ENCODE assay signal across 9 cellular contexts in genomic region chr9:107286057-107286456, GRCh38. TPM values are rescaled to one million over a fixed set of nuclear protein-coding genes. Genes with fewer than 3 reads are reported as not detected.
DNase-seq lines count a peak whose midpoint lies in the region; ATAC-seq and TF ChIP-seq lines count a peak whose summit lies in the region.
"Had no signal": no experiment of that assay in that cellular context is flagged by ENCODE, and none has a peak within 500 bp of the region (broad histone marks: within the 10 kb centered on the region; RNA-seq: fewer than 3 reads in every experiment).

No MANE protein-coding gene starts in this region.

- DNase-seq in heart right ventricle: no peak
- no peak for DNase-seq in Right ventricle myocardium superior
- no peak for DNase-seq in activated CD4-positive, alpha-beta memory T cell treated with anti-CD3 and anti-CD28 coated beads, Interleukin-2, amount 10 ng/mL, durations not matched to agents 7 days and 5 days
- DNase-seq in suprapubic skin (ENCODE audit: low spot score in 2 of 2): no peak

- H3K4me1 ChIP-seq in heart right ventricle (peaks cover 0 to 73% (median 69%) of the 10 kb centered on the region in 9 donors), iPS-18a (ENCODE audit: control insufficient read depth, low read depth, low read length) (peaks cover 20% of the 10 kb centered on the region), suprapubic skin (peaks cover 64% of the 10 kb centered on the region)

- CTCF ChIA-PET in activated CD4-positive, alpha-beta memory T cell treated with anti-CD3 and anti-CD28 coated beads, Interleukin-2, amount 10 ng/mL, durations not matched to agents 7 days and 5 days (lab: Charles Lee): interaction anchor here (1.8 kb wide), 1 partner anchor 55 kb away, joined by 5 read pairs; no protein-coding TSS in a partner anchor

- 44 to 48% methylated on average over 2 of the region's 2 CpGs for WGBS in heart right ventricle, 2 donors
- WGBS in suprapubic skin: 45% methylated on average over 2 of the region's 2 CpGs

- H3K27ac ChIP-seq in heart right ventricle (peak overlapping the region in 3 of 10 donors; percentile 98 to 99 (median 99)), iPS-18a (ENCODE audit: low read length) (no peak overlapping the region), suprapubic skin (no peak overlapping the region)
- H3K27ac ChIP-seq: neutrophil had no signal

- peaks cover 28% of the 10 kb centered on the region for H3K36me3 Mint-ChIP-seq in activated CD4-positive, alpha-beta memory T cell treated with anti-CD3 and anti-CD28 coated beads, Interleukin-2, amount 10 ng/mL, durations not matched to agents 7 days and 5 days (ENCODE audit: low read depth)

- no peak for TF ChIP-seq CTCF in heart right ventricle (IDR thresholded peaks at IDR 0.05)
- TF ChIP-seq CTCF in suprapubic skin (IDR thresholded peaks at IDR 0.05): no peak

- ATAC-seq in heart right ventricle: no peak
- ATAC-seq in Right ventricle myocardium superior (ENCODE audit: poor library complexity): no peak
- ATAC-seq in GM21381 (IDR thresholded peaks at IDR 0.05; ENCODE audit: unreplicated experiment): no peak
- no peak for ATAC-seq in GM19035 (IDR thresholded peaks at IDR 0.05; ENCODE audit: unreplicated experiment)
- no peak for ATAC-seq in GM19395 (IDR thresholded peaks at IDR 0.05; ENCODE audit: unreplicated experiment)

- H3K4me3 Mint-ChIP-seq in activated CD4-positive, alpha-beta memory T cell treated with anti-CD3 and anti-CD28 coated beads, Interleukin-2, amount 10 ng/mL, durations not matched to agents 7 days and 5 days: peak overlapping the region; percentile 9

- H3K9ac ChIP-seq in iPS-18a (ENCODE audit: low read length): no peak overlapping the region

- intact Hi-C loops in heart right ventricle (cut with DNase I): loop anchor here in 2 of 10 donors (2.0 to 10.0 kb wide), 3 partner anchors 31 to 59 kb away; no protein-coding TSS in a partner anchor
- intact Hi-C loops in Right ventricle myocardium superior (cut with DNase I): no loop called here

- H3K36me3 ChIP-seq in heart right ventricle: no peaks in the 10 kb centered on the region
- H3K36me3 ChIP-seq in iPS-18a (ENCODE audit: control insufficient read depth, low read depth, low read length): no peaks in the 10 kb centered on the region
- no peaks in the 10 kb centered on the region for H3K36me3 ChIP-seq in suprapubic skin
- H3K36me3 ChIP-seq: neutrophil had no signal

- no peak overlapping the region for H3K27ac Mint-ChIP-seq in activated CD4-positive, alpha-beta memory T cell treated with anti-CD3 and anti-CD28 coated beads, Interleukin-2, amount 10 ng/mL, durations not matched to agents 7 days and 5 days

- H3K9me3 ChIP-seq in heart right ventricle (no peaks in the 10 kb centered on the region), iPS-18a (ENCODE audit: control insufficient read depth, low read depth, low read length) (no peaks in the 10 kb centered on the region), suprapubic skin (no peaks in the 10 kb centered on the region)
- H3K9me3 ChIP-seq: neutrophil had no signal

- H3K4me3 ChIP-seq in heart right ventricle (peak overlapping the region in 7 of 10 donors; percentile 68 to 98 (median 93)), iPS-18a (ENCODE audit: low read length) (peak overlapping the region; percentile 88), suprapubic skin (peak overlapping the region; percentile 97)

- no peak for TF ChIP-seq EP300 in suprapubic skin (IDR thresholded peaks at IDR 0.05)

- H3K9me3 Mint-ChIP-seq in activated CD4-positive, alpha-beta memory T cell treated with anti-CD3 and anti-CD28 coated beads, Interleukin-2, amount 10 ng/mL, durations not matched to agents 7 days and 5 days: no peaks in the 10 kb centered on the region

- H3K27me3 ChIP-seq in heart right ventricle: no peaks in the 10 kb centered on the region
- H3K27me3 ChIP-seq in iPS-18a (ENCODE audit: control insufficient read depth, insufficient read depth, low read length): no peaks in the 10 kb centered on the region
- H3K27me3 ChIP-seq in suprapubic skin: no peaks in the 10 kb centered on the region
- H3K27me3 ChIP-seq: neutrophil had no signal

- H3K4me1 Mint-ChIP-seq in activated CD4-positive, alpha-beta memory T cell treated with anti-CD3 and anti-CD28 coated beads, Interleukin-2, amount 10 ng/mL, durations not matched to agents 7 days and 5 days: peaks cover 56% of the 10 kb centered on the region

- POLR2A ChIA-PET in activated CD4-positive, alpha-beta memory T cell treated with anti-CD3 and anti-CD28 coated beads, Interleukin-2, amount 10 ng/mL, durations not matched to agents 7 days and 5 days (lab: Charles Lee): interaction anchor here (1.3 to 2.7 kb wide), 2 partner anchors 23 to 55 kb away, joined by 3 to 6 read pairs; no protein-coding TSS in a partner anchor

- H3K27me3 Mint-ChIP-seq in activated CD4-positive, alpha-beta memory T cell treated with anti-CD3 and anti-CD28 coated beads, Interleukin-2, amount 10 ng/mL, durations not matched to agents 7 days and 5 days: peaks cover 1% of the 10 kb centered on the region

- TF ChIP-seq POLR2A in suprapubic skin (IDR thresholded peaks at IDR 0.05): no peak

RNA-seq across cellular contexts. Expression of gene RAD23B, which starts 3.0 kb away (rescaled TPM):
- 100 to 1,000 TPM in 7 of 10 donors, 10 to 100 TPM in 3; 85.5 to 122 (median 106) TPM for total RNA-seq in heart right ventricle
- 10 to 100 TPM; 41.7 to 57.1 TPM for polyA plus RNA-seq in heart right ventricle
- total RNA-seq in Right ventricle myocardium superior: 91.8 TPM
- total RNA-seq in activated CD4-positive, alpha-beta memory T cell treated with anti-CD3 and anti-CD28 coated beads, Interleukin-2, amount 10 ng/mL, durations not matched to agents 7 days and 5 days: 10 to 100 TPM; 89.4 to 91.0 TPM
- total RNA-seq in suprapubic skin: 100 to 1,000 TPM in 1 of 4 donors, 10 to 100 TPM in 3; 62.5 to 103 (median 77.1) TPM
